ENCODE assay signal across 26 cellular contexts in the genomic region with DNA sequence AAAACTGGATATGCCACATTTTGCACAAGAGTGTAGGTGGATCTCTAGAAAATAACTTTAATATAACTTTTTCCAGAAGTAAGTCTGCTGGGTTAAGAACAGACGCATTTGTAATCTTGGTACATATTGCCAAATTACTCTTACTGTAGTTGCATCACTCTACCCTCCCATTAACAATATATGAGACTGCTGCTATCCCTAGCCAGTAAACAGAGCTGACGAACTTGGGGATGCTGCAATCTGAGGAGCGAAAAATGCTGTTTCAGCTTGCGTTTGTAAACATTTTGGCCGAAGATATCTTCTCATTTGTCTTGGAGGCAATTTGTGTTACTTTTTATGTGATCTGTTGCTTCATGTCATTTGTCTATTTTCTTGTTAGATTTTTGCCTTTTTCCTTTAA.
"Had no signal": no experiment of that assay in that cellular context is flagged by ENCODE, and none has a peak within 500 bp of the region (broad histone marks: within the 10 kb centered on the region; RNA-seq: fewer than 3 reads in every experiment).

No MANE protein-coding gene starts in this region.

- H3K27me3 ChIP-seq: brain microvascular endothelial cell had no signal

- H3K4me3 Mint-ChIP-seq: activated CD8-positive, alpha-beta T cell treated with anti-CD3 and anti-CD28 coated beads for 36 hours; activated naive CD4-positive, alpha-beta T cell treated with anti-CD3 and anti-CD28 coated beads, Interleukin-2, amount 10 ng/mL, durations not matched to agents 7 days and 5 days; activated naive CD8-positive, alpha-beta T cell treated with anti-CD3 and anti-CD28 coated beads for 36 hours; activated T-cell treated with anti-CD3 and anti-CD28 coated beads, Interleukin-2, amount 50 U/mL, for 72 hours had no signal

- H3K27ac ChIP-seq: brain microvascular endothelial cell, WERI-Rb-1 had no signal

- DNase-seq: activated CD4-positive, alpha-beta T cell treated with anti-CD3 and anti-CD28 coated beads for 4 hours; activated CD8-positive, alpha-beta memory T cell treated with anti-CD3 and anti-CD28 coated beads, Interleukin-2, amount 50 U/mL, for 4 hours; activated CD8-positive, alpha-beta T cell treated with anti-CD3 and anti-CD28 coated beads for 36 hours; activated gamma-delta T cell treated with Interleukin-2 at 50 U/mL for 16 hours; activated naive CD4-positive, alpha-beta T cell treated with anti-CD3 and anti-CD28 coated beads, Interleukin-2, amount 10 ng/mL, durations not matched to agents 7 days and 5 days; activated naive CD8-positive, alpha-beta T cell treated with anti-CD3 and anti-CD28 coated beads for 36 hours; activated T-cell treated with anti-CD3 and anti-CD28 coated beads, Interleukin-2, amount 50 U/mL, for 72 hours; brain microvascular endothelial cell; cerebellar nuclear complex; KG1; NCI-H1105 treated with DMSO at 0.1 percent for 48 hours; NCI-H1436 treated with DMSO at 0.1 percent for 48 hours; NCI-H187; NCI-H2081; NCI-H2171; NCI-H2227 treated with DMSO at 0.1 percent for 48 hours; NCI-H446 treated with DMSO at 0.1 percent for 48 hours; NCI-H526; NCI-H82; PC-3; SHP77; T-helper 1 cell; WERI-Rb-1 had no signal

- FAIRE-seq: RCC 7860 had no signal

- H3K27me3 Mint-ChIP-seq: activated CD8-positive, alpha-beta T cell treated with anti-CD3 and anti-CD28 coated beads for 36 hours; activated naive CD4-positive, alpha-beta T cell treated with anti-CD3 and anti-CD28 coated beads, Interleukin-2, amount 10 ng/mL, durations not matched to agents 7 days and 5 days; activated naive CD8-positive, alpha-beta T cell treated with anti-CD3 and anti-CD28 coated beads for 36 hours had no signal

- H3K36me3 ChIP-seq: brain microvascular endothelial cell, WERI-Rb-1 had no signal

- ATAC-seq: activated CD4-positive, CD25-positive, alpha-beta regulatory T cell treated with anti-CD3 and anti-CD28 coated beads, Interleukin-2, amount 50 U/mL, for 24 hours; activated CD8-positive, alpha-beta T cell treated with anti-CD3 and anti-CD28 coated beads for 36 hours; activated T-cell treated with anti-CD3 and anti-CD28 coated beads, Interleukin-2, amount 50 U/mL, for 72 hours; PC-3 had no signal

- H3K4me1 Mint-ChIP-seq: activated naive CD4-positive, alpha-beta T cell treated with anti-CD3 and anti-CD28 coated beads, Interleukin-2, amount 10 ng/mL, durations not matched to agents 7 days and 5 days; activated naive CD8-positive, alpha-beta T cell treated with anti-CD3 and anti-CD28 coated beads for 36 hours had no signal

- H3K27ac Mint-ChIP-seq: activated CD8-positive, alpha-beta T cell treated with anti-CD3 and anti-CD28 coated beads for 36 hours; activated naive CD4-positive, alpha-beta T cell treated with anti-CD3 and anti-CD28 coated beads, Interleukin-2, amount 10 ng/mL, durations not matched to agents 7 days and 5 days; activated naive CD8-positive, alpha-beta T cell treated with anti-CD3 and anti-CD28 coated beads for 36 hours; activated T-cell treated with anti-CD3 and anti-CD28 coated beads, Interleukin-2, amount 50 U/mL, for 72 hours; activated T-helper 2 cell treated with anti-CD3 and anti-CD28 coated beads, Interferon-gamma antibody, Interleukin-2, Interleukin-4, amounts not matched to agents 10 μg/mL and 5 μg/mL and 100 μg/mL, durations not matched to agents 14 hours and 24 hours and 36 hours had no signal

- H3K36me3 Mint-ChIP-seq: activated naive CD4-positive, alpha-beta T cell treated with anti-CD3 and anti-CD28 coated beads, Interleukin-2, amount 10 ng/mL, durations not matched to agents 7 days and 5 days; activated naive CD8-positive, alpha-beta T cell treated with anti-CD3 and anti-CD28 coated beads for 36 hours had no signal
